Comparison of ENCODE assay signal across 11 cellular contexts in the genomic region with DNA sequence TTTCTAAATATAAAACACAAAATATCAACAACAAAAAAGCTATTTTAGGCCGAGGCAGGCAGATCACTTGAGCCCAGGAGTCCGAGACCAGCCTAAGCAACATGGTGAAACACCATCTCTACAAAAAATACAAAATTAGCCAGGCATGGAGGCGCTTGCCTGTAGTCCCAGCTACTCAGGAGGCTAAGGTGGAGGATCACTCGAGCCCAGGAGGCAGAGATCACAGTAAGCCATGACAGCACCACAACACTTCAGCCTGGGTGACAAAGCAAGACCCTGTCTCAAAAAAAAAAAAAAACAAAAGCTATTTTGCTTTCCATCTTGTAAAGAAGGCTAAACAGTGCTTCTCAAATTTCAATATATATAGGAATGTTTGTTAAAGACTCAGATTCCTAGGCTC. TPM values are rescaled to one million over a fixed set of nuclear protein-coding genes. Genes with fewer than 3 reads are reported as not detected.
A peak's percentile ranks its signal among the peaks of the same experiment; 100 is the strongest.
DNase-seq lines count a peak whose midpoint lies in the region; ATAC-seq, FAIRE-seq and TF ChIP-seq lines count a peak whose summit lies in the region.
"Had no signal": no experiment of that assay in that cellular context is flagged by ENCODE, and none has a peak within 500 bp of the region (broad histone marks: within the 10 kb centered on the region; RNA-seq: fewer than 3 reads in every experiment).

No MANE protein-coding gene starts in this region.

- no peaks in the 10 kb centered on the region for H3K27me3 Mint-ChIP-seq in CD4-positive, alpha-beta memory T cell
- no peaks in the 10 kb centered on the region for H3K27me3 Mint-ChIP-seq in effector memory CD8-positive, alpha-beta T cell

- ATAC-seq in GM18907 (IDR thresholded peaks at IDR 0.05; ENCODE audit: unreplicated experiment): peak; percentile 5
- ATAC-seq in HG03175 (IDR thresholded peaks at IDR 0.05; ENCODE audit: unreplicated experiment): peak; percentile 18
- ATAC-seq in effector memory CD8-positive, alpha-beta T cell (replicated peaks): no peak
- no peak for ATAC-seq in pancreas
- no peak for ATAC-seq in GM21447 (IDR thresholded peaks at IDR 0.05; ENCODE audit: unreplicated experiment)
- no peak for ATAC-seq in GM19463 (IDR thresholded peaks at IDR 0.05; ENCODE audit: unreplicated experiment)

- CTCF ChIA-PET in CD4-positive, alpha-beta memory T cell (lab: Charles Lee; ENCODE audit: partially characterized antibody): interaction anchor here (0.7 kb wide), 1 partner anchor 41 kb away, joined by 3 read pairs; no protein-coding TSS in a partner anchor

- DNase-seq in CD4-positive, alpha-beta memory T cell: no peak
- no peak for DNase-seq in effector memory CD8-positive, alpha-beta T cell
- DNase-seq in pancreas (no peak), activated gamma-delta T cell (lab: John Stamatoyannopoulos, UW) (no peak)
- DNase-seq: NCI-H1092 treated with DMSO at 0.1 percent for 48 hours had no signal

- no peaks in the 10 kb centered on the region for H3K9me3 ChIP-seq in CD4-positive, alpha-beta memory T cell (ENCODE audit: control insufficient read depth in 1 of 2, low read length in 2 of 2)
- H3K9me3 ChIP-seq in pancreas: no peaks in the 10 kb centered on the region

- H3K27me3 ChIP-seq in CD4-positive, alpha-beta memory T cell (ENCODE audit: insufficient read depth, low read length): no peaks in the 10 kb centered on the region
- no peaks in the 10 kb centered on the region for H3K27me3 ChIP-seq in pancreas
- H3K27me3 ChIP-seq: hepatocyte had no signal

- POLR2A ChIA-PET in CD4-positive, alpha-beta memory T cell (lab: Charles Lee; ENCODE audit: partially characterized antibody): no interaction called here

- no peak for TF ChIP-seq CTCF in pancreas (IDR thresholded peaks at IDR 0.05)

- peaks cover 8% of the 10 kb centered on the region for H3K36me3 ChIP-seq in CD4-positive, alpha-beta memory T cell (ENCODE audit: insufficient read depth, low read length)
- peaks cover 0 to 8% (median 0%) of the 10 kb centered on the region in 3 donors for H3K36me3 ChIP-seq in pancreas

- peaks cover 13% of the 10 kb centered on the region for H3K4me1 ChIP-seq in CD4-positive, alpha-beta memory T cell (ENCODE audit: insufficient read depth, low read length)
- peaks cover 0 to 7% (median 4%) of the 10 kb centered on the region in 3 donors for H3K4me1 ChIP-seq in pancreas
- H3K4me1 ChIP-seq: parathyroid adenoma had no signal

- no peak overlapping the region for H3K4me3 ChIP-seq in CD4-positive, alpha-beta memory T cell (ENCODE audit: low read length in 2 of 2)
- no peak overlapping the region for H3K4me3 ChIP-seq in pancreas
- H3K4me3 ChIP-seq: hepatocyte had no signal

- intact Hi-C loops in CD4-positive, alpha-beta memory T cell (cut with micrococcal nuclease): no loop called here
- intact Hi-C loops in pancreas (cut with DNase I): no loop called here

- peaks cover 12 to 22% (median 18%) of the 10 kb centered on the region in 4 donors for H3K4me1 Mint-ChIP-seq in CD4-positive, alpha-beta memory T cell
- peaks cover 0 to 4% of the 10 kb centered on the region in 2 donors for H3K4me1 Mint-ChIP-seq in effector memory CD8-positive, alpha-beta T cell (ENCODE audit: low read depth in 2 of 2)

- 96 to 97% methylated on average over 4 of the region's 4 CpGs for WGBS in pancreas, 2 donors

- no peak overlapping the region for H3K27ac ChIP-seq in CD4-positive, alpha-beta memory T cell (ENCODE audit: low read depth, low read length)
- no peak overlapping the region for H3K27ac ChIP-seq in pancreas
- H3K27ac ChIP-seq: hepatocyte, parathyroid adenoma had no signal

- H3K36me3 Mint-ChIP-seq in CD4-positive, alpha-beta memory T cell: peaks cover 27 to 43% of the 10 kb centered on the region in 2 donors
- H3K36me3 Mint-ChIP-seq in effector memory CD8-positive, alpha-beta T cell (ENCODE audit: insufficient read depth): peaks cover 49% of the 10 kb centered on the region

- H3K9me3 Mint-ChIP-seq in CD4-positive, alpha-beta memory T cell: no peaks in the 10 kb centered on the region
- H3K9me3 Mint-ChIP-seq in effector memory CD8-positive, alpha-beta T cell: no peaks in the 10 kb centered on the region

- no peak for FAIRE-seq in pancreas (lab: Jason Lieb, UNC)

- H3K27ac Mint-ChIP-seq in CD4-positive, alpha-beta memory T cell: peak overlapping the region in 6 of 7 donors; percentile 44 to 78 (median 61)
- peak overlapping the region; percentile 35 to 39 for H3K27ac Mint-ChIP-seq in effector memory CD8-positive, alpha-beta T cell

- H3K4me3 Mint-ChIP-seq in CD4-positive, alpha-beta memory T cell: no peak overlapping the region
- H3K4me3 Mint-ChIP-seq in effector memory CD8-positive, alpha-beta T cell: no peak overlapping the region

RNA-seq across cellular contexts. Expression of gene C5orf15, which starts 11.3 kb away (rescaled TPM):
- total RNA-seq in CD4-positive, alpha-beta memory T cell: 10 to 100 TPM; 13.3 to 16.0 TPM
- 10 to 100 TPM; 28.5 to 28.8 TPM for polyA plus RNA-seq in CD4-positive, alpha-beta memory T cell
- total RNA-seq in pancreas: 10 to 100 TPM in 3 of 6 donors, 1 to 10 TPM in 3; 6.4 to 25.4 (median 10.7) TPM
- 10 to 100 TPM in 1 of 2 donors, 1 to 10 TPM in 1; 7.9 to 35.4 TPM for polyA plus RNA-seq in pancreas

RNA-seq across cellular contexts. Expression of gene VDAC1, which starts 47.7 kb away (rescaled TPM):
- 10 to 100 TPM; 45.1 to 46.4 TPM for total RNA-seq in CD4-positive, alpha-beta memory T cell
- polyA plus RNA-seq in CD4-positive, alpha-beta memory T cell: 100 to 1,000 TPM; 100 to 103 TPM
- 10 to 100 TPM; 41.8 to 87.8 (median 63.9) TPM for total RNA-seq in pancreas
- 10 to 100 TPM; 49.5 to 67.1 TPM for polyA plus RNA-seq in pancreas

Comparison
In these comparisons a context has a peak if more than half of its experiments do, and no peak if none do; other contexts are left out.
1. ATAC-seq: peak in GM18907 (single experiment) and HG03175 (single experiment); none in effector memory CD8-positive, alpha-beta T cell (single experiment), pancreas (0 of 4), GM21447 (single experiment) and GM19463 (single experiment).